In the genomic region with DNA sequence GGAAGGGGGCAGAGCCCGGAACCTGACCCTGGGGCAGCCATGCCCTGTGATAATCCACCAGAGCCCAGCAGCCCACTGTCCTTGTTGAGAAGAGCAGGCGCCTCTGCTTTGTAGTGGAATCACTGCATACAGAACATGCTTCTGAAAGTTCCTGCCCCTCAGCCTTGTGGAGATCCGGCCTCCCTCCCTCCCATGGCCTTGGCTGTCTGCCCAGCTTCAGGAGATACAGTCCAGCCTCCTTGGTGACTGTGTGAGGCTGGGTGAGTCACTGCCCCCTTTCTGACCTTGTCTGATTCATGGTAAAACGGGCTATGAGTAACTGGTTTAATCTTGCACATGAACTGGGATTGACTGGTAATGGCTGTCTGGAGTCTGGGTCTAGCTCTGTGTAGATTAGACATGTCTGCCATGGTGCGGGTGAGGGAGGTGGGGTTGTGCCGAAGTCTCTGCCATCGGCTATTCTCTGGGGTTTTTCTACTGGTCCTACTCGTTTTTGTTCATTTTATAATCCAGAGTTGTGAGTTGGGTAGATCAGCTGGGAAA, we compare ENCODE assay signal across 1 cellular context.
A peak's percentile ranks its signal among the peaks of the same experiment; 100 is the strongest.
TF ChIP-seq lines count a peak whose summit lies in the region.

No MANE protein-coding gene starts in this region.

TF ChIP-seq in liver, 16 proteins besides CTCF, POLR2A, EP300 and RAD21 (continued from another document):
- TF ChIP-seq, protein P1, sequence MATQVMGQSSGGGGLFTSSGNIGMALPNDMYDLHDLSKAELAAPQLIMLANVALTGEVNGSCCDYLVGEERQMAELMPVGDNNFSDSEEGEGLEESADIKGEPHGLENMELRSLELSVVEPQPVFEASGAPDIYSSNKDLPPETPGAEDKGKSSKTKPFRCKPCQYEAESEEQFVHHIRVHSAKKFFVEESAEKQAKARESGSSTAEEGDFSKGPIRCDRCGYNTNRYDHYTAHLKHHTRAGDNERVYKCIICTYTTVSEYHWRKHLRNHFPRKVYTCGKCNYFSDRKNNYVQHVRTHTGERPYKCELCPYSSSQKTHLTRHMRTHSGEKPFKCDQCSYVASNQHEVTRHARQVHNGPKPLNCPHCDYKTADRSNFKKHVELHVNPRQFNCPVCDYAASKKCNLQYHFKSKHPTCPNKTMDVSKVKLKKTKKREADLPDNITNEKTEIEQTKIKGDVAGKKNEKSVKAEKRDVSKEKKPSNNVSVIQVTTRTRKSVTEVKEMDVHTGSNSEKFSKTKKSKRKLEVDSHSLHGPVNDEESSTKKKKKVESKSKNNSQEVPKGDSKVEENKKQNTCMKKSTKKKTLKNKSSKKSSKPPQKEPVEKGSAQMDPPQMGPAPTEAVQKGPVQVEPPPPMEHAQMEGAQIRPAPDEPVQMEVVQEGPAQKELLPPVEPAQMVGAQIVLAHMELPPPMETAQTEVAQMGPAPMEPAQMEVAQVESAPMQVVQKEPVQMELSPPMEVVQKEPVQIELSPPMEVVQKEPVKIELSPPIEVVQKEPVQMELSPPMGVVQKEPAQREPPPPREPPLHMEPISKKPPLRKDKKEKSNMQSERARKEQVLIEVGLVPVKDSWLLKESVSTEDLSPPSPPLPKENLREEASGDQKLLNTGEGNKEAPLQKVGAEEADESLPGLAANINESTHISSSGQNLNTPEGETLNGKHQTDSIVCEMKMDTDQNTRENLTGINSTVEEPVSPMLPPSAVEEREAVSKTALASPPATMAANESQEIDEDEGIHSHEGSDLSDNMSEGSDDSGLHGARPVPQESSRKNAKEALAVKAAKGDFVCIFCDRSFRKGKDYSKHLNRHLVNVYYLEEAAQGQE (IDR thresholded peaks at IDR 0.05) = peak; percentile 11
- TF ChIP-seq NR2F2 (IDR thresholded peaks at IDR 0.05) = peak; percentile 54
